In genomic region chr3:133943639-133944131, GRCh38 we compare ENCODE assay signal across 1 cellular context.
TF ChIP-seq lines count a peak whose summit lies in the region.

No MANE protein-coding gene starts in this region.

TF ChIP-seq in GM23338, 12 proteins besides CTCF, POLR2A, EP300 and RAD21:
- no peak for TF ChIP-seq ZNF462 (CRISPR knock-in tag; IDR thresholded peaks at IDR 0.05)
- TF ChIP-seq ETS1 (IDR thresholded peaks at IDR 0.05): no peak
- TF ChIP-seq ZNF331 (CRISPR knock-in tag; IDR thresholded peaks at IDR 0.05; ENCODE audit: low read depth): no peak
- TF ChIP-seq CREB1 (CRISPR knock-in tag; IDR thresholded peaks at IDR 0.05; ENCODE audit: low read depth): no peak
- no peak for TF ChIP-seq ZNF114 (CRISPR knock-in tag; IDR thresholded peaks at IDR 0.05)
- no peak for TF ChIP-seq POLR2AphosphoS5 (IDR thresholded peaks at IDR 0.05; ENCODE audit: low read depth)
- TF ChIP-seq EZH2 (IDR thresholded peaks at IDR 0.05; ENCODE audit: low read depth, unreplicated experiment): no peak
- no peak for TF ChIP-seq JUNB (IDR thresholded peaks at IDR 0.05; ENCODE audit: unreplicated experiment)
- no peak for TF ChIP-seq REST (IDR thresholded peaks at IDR 0.05; ENCODE audit: unreplicated experiment)
- TF ChIP-seq STAT1 (IDR thresholded peaks at IDR 0.05; ENCODE audit: unreplicated experiment): no peak
